1 cellular context compared by ENCODE assay signal in genomic region chr20:37912874-37913273, GRCh38.
TF ChIP-seq lines count a peak whose summit lies in the region.

No MANE protein-coding gene starts in this region.

TF ChIP-seq in H1, 55 proteins besides CTCF, POLR2A, EP300 and RAD21 (continued from another document):
- TF ChIP-seq SIX5 (IDR thresholded peaks at IDR 0.05; ENCODE audit: low read depth, low read length), result no peak
- no peak for TF ChIP-seq JUN (IDR thresholded peaks at IDR 0.05; ENCODE audit: low read depth, low read length)
- no peak for TF ChIP-seq CTBP2 (IDR thresholded peaks at IDR 0.05; ENCODE audit: borderline replicate concordance, insufficient read depth, insufficient read length, low read length)
- TF ChIP-seq RFX5 (IDR thresholded peaks at IDR 0.05; ENCODE audit: borderline replicate concordance, low read depth, low read length), result no peak
- TF ChIP-seq ZNF274 (IDR thresholded peaks at IDR 0.05; ENCODE audit: borderline replicate concordance, extremely low read depth, low read length), result no peak
- TF ChIP-seq RXRA (IDR thresholded peaks at IDR 0.05; ENCODE audit: insufficient read depth, low read depth, low read length), result no peak
- no peak for TF ChIP-seq CBX8 (IDR thresholded peaks at IDR 0.05; ENCODE audit: borderline replicate concordance, low read depth, low read length)
- no peak for TF ChIP-seq SIRT6 (IDR thresholded peaks at IDR 0.05; ENCODE audit: low read length)
- no peak for TF ChIP-seq BACH1 (IDR thresholded peaks at IDR 0.05; ENCODE audit: low read length)
- no peak for TF ChIP-seq GTF2F1 (IDR thresholded peaks at IDR 0.05; ENCODE audit: borderline replicate concordance, low read depth, low read length)
- no peak for TF ChIP-seq NANOG (IDR thresholded peaks at IDR 0.05; ENCODE audit: insufficient read depth, low read depth, low read length, poor library complexity, severe bottlenecking)
- TF ChIP-seq RBBP5 (IDR thresholded peaks at IDR 0.05; ENCODE audit: borderline replicate concordance, low read depth, low read length), result no peak
- no peak for TF ChIP-seq SP1 (IDR thresholded peaks at IDR 0.05; ENCODE audit: low read depth, low read length)
- TF ChIP-seq FOSL1 (IDR thresholded peaks at IDR 0.05; ENCODE audit: insufficient read depth, low read depth, low read length), result no peak
TF ChIP-seq in H1: peak in this region for 0.
